ENCODE assay signal across 1 cellular context in genomic region chr9:127904888-127905728, GRCh38.
TF ChIP-seq lines count a peak whose summit lies in the region.

No MANE protein-coding gene starts in this region.

TF ChIP-seq in SK-N-SH, 30 proteins besides CTCF, POLR2A, EP300 and RAD21 (continued from another document):
- TF ChIP-seq MEF2A (IDR thresholded peaks at IDR 0.05; ENCODE audit: borderline replicate concordance, low read depth) (no peak), JUND (IDR thresholded peaks at IDR 0.05) (no peak), FOSL2 (IDR thresholded peaks at IDR 0.05; ENCODE audit: borderline replicate concordance, low read depth) (no peak), GABPA (IDR thresholded peaks at IDR 0.05; ENCODE audit: low read depth) (no peak), USF2 (IDR thresholded peaks at IDR 0.05; ENCODE audit: borderline replicate concordance, low read depth, low read length) (no peak), EZH2phosphoT487 (IDR thresholded peaks at IDR 0.05; ENCODE audit: borderline replicate concordance, low read depth) (no peak), SMC3 (IDR thresholded peaks at IDR 0.05; ENCODE audit: low read depth, low read length) (no peak), RFX5 (IDR thresholded peaks at IDR 0.05; ENCODE audit: low read length) (no peak), NRF1 (IDR thresholded peaks at IDR 0.05; ENCODE audit: low read depth, low read length) (no peak)
